8 cellular contexts compared by ENCODE assay signal in the genomic region with DNA sequence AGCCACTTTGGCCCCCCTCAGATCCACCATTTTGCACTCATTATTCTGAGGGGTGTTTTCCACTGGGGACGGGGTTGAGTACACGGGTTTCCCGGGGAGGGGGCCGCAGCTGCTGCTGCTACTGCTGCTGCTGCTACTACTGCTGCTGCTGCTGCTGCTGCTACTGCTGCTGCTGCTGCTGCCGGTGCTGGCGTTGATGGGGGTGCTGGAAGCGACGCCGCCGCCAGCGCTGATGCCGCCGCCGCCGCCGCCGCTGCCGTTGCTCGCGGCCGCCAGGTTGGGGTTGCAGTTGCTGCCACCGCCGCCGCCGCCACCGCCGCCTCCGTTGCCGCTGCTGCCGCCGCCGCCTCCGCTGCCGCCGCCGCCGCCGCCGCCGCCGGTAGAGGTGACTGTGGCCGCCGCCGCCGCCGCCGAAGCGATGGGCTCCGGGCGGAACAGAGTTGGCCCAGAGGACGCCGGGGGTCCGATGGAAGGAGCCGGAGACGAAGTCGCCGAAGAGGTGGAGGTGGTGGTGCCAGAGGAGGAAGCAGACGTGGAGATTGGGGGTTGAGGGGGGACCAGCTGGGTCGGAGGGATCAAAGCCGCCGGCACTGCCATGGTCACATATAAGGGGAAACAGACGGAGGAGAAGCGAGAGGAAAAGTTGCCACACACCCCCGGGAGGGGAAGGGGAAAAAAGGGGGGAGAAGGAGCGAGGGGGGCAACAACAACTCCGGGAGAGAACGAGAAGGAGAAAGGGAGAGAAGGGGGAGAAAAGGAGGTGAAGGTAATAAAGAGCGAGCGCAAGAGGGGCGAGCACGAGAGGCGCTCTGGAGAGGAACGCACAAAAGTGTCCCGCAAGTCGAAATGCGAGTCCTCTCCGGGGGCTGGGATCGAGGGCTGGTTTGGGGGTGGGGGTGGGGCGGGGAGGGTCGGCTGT. TPM values are rescaled to one million over a fixed set of nuclear protein-coding genes. Genes with fewer than 3 reads are reported as not detected.
DNase-seq lines count a peak whose midpoint lies in the region; ATAC-seq and TF ChIP-seq lines count a peak whose summit lies in the region.

No MANE protein-coding gene starts in this region.

- H3K27me3 Mint-ChIP-seq in central memory CD8-positive, alpha-beta T cell: peaks cover 48% of the 10 kb centered on the region

- no peaks in the 10 kb centered on the region for H3K9me3 Mint-ChIP-seq in central memory CD8-positive, alpha-beta T cell

- peak; percentile 45 for ATAC-seq in GM19351 (IDR thresholded peaks at IDR 0.05; ENCODE audit: unreplicated experiment)
- ATAC-seq in Panc1: peak; percentile 74
- peak; percentile 17 for ATAC-seq in central memory CD8-positive, alpha-beta T cell (replicated peaks; ENCODE audit: extremely low read depth, poor library complexity, severe bottlenecking)
- ATAC-seq in left lung: peak; percentile 19

- H3K4me1 ChIP-seq in Panc1 (ENCODE audit: control insufficient read depth, insufficient read depth, low read length): no peaks in the 10 kb centered on the region
- H3K4me1 ChIP-seq in left lung: peaks cover 0 to 30% of the 10 kb centered on the region in 2 donors
- peaks cover 2 to 35% (median 30%) of the 10 kb centered on the region in 5 donors for H3K4me1 ChIP-seq in subcutaneous abdominal adipose tissue (ENCODE audit: control insufficient read depth in 5 of 5, insufficient read depth in 5 of 5, low read length in 5 of 5)

- peaks cover 5% of the 10 kb centered on the region for H3K4me1 Mint-ChIP-seq in central memory CD8-positive, alpha-beta T cell

- H3K27me3 ChIP-seq in Panc1 (ENCODE audit: control insufficient read depth, insufficient read depth, low read length) (peaks cover 3% of the 10 kb centered on the region; the same call in 1 of the 2 replicates), left lung (peaks cover 9 to 41% of the 10 kb centered on the region in 2 donors), subcutaneous abdominal adipose tissue (ENCODE audit: control insufficient read depth in 5 of 5, insufficient read depth in 4 of 5, low read length in 5 of 5) (peaks cover 13 to 24% (median 18%) of the 10 kb centered on the region in 5 donors)

- TF ChIP-seq CTCF in Panc1 (IDR thresholded peaks at IDR 0.05): no peak
- TF ChIP-seq CTCF in left lung (IDR thresholded peaks at IDR 0.05): no peak

- no TSS peak for BruUV-seq in Panc1 (replicated peaks; lab: Mats Ljungman, UMichigan)

- H3K9ac ChIP-seq in subcutaneous abdominal adipose tissue (ENCODE audit: low read length in 5 of 5): peak overlapping the region in 3 of 5 donors; percentile 41 to 56 (median 45)

- H3K36me3 ChIP-seq in Panc1 (ENCODE audit: control insufficient read depth, insufficient read depth, low read length) (no peaks in the 10 kb centered on the region), left lung (no peaks in the 10 kb centered on the region), subcutaneous abdominal adipose tissue (ENCODE audit: control insufficient read depth in 5 of 5, insufficient read depth in 5 of 5, low read length in 5 of 5) (no peaks in the 10 kb centered on the region)

- peak overlapping the region; percentile 51 to 61 for H3K4me3 ChIP-seq in Panc1 (ENCODE audit: low read depth in 2 of 2, low read length in 2 of 2)
- H3K4me3 ChIP-seq in left lung: peak overlapping the region; percentile 56 to 91
- H3K4me3 ChIP-seq in subcutaneous abdominal adipose tissue (ENCODE audit: low read depth in 1 of 5, low read length in 5 of 5): peak overlapping the region; percentile 82 to 89 (median 84)

- H3K4me3 Mint-ChIP-seq in central memory CD8-positive, alpha-beta T cell: peak overlapping the region; percentile 50

- POLR2A ChIA-PET in Panc1 (lab: Charles Lee): no interaction called here

- intact Hi-C loops in Panc1 (cut with micrococcal nuclease; ENCODE audit: unreplicated experiment): no loop called here
- intact Hi-C loops in left lung (cut with DNase I): no loop called here

- H3K9me3 ChIP-seq in Panc1 (ENCODE audit: control insufficient read depth, insufficient read depth, low read depth, low read length): no peaks in the 10 kb centered on the region
- H3K9me3 ChIP-seq in left lung: no peaks in the 10 kb centered on the region
- no peaks in the 10 kb centered on the region for H3K9me3 ChIP-seq in subcutaneous abdominal adipose tissue (ENCODE audit: control insufficient read depth in 5 of 5, low read length in 5 of 5)

- H3K27ac Mint-ChIP-seq in central memory CD8-positive, alpha-beta T cell (ENCODE audit: low read depth): no peak overlapping the region

- peaks cover 1% of the 10 kb centered on the region for H3K36me3 Mint-ChIP-seq in central memory CD8-positive, alpha-beta T cell (ENCODE audit: insufficient read depth)

- in situ Hi-C loops in Panc1 (cut with HindIII; ENCODE audit: low pct_unique_long_range_greater_than_20kb, low sequenced_read_pairs): no loop called here

- DNase-seq in Ammon's horn (ENCODE audit: low spot score) (peak; percentile 11), Panc1 (ENCODE audit: low read depth, low spot score) (no peak), left lung (peak in 1 of 2 donors; percentile 91), HPDE6-E6E7 (ENCODE audit: extremely low spot score) (no peak)
- DNase-seq in central memory CD8-positive, alpha-beta T cell (ENCODE audit: low spot score in 2 of 2): no peak
- DNase-seq in activated CD4-positive, CD25-positive, alpha-beta regulatory T cell treated with anti-CD3 and anti-CD28 coated beads, Interleukin-2, amount 50 U/mL, for 72 hours: no peak

- no peak overlapping the region for H3K27ac ChIP-seq in Panc1 (ENCODE audit: low read length)
- H3K27ac ChIP-seq in left lung: peak overlapping the region; percentile 77 to 86
- H3K27ac ChIP-seq in subcutaneous abdominal adipose tissue (ENCODE audit: low read depth, low read length): peak overlapping the region; percentile 46

- CTCF ChIA-PET in Panc1 (lab: Charles Lee): no interaction called here

RNA-seq across cellular contexts. Expression of a gene that starts 0.6 kb away (rescaled TPM):
- total RNA-seq in Panc1 (2021; ENCODE audit: unreplicated experiment): 0.54 TPM
- 0.98 TPM for polyA plus RNA-seq in Panc1 (2012; ENCODE audit: insufficient read length)
- 1 to 10 TPM; 4.6 to 8.1 TPM for total RNA-seq in left lung

Comparison
In these comparisons a context has a peak if more than half of its experiments do, and no peak if none do; other contexts are left out.
1. ATAC-seq: peak in every context shown above with its lines; median percentile 74 in Panc1; 45 in GM19351; 19 in left lung; 17 in central memory CD8-positive, alpha-beta T cell.